ENCODE assay signal across 8 cellular contexts in the genomic region with DNA sequence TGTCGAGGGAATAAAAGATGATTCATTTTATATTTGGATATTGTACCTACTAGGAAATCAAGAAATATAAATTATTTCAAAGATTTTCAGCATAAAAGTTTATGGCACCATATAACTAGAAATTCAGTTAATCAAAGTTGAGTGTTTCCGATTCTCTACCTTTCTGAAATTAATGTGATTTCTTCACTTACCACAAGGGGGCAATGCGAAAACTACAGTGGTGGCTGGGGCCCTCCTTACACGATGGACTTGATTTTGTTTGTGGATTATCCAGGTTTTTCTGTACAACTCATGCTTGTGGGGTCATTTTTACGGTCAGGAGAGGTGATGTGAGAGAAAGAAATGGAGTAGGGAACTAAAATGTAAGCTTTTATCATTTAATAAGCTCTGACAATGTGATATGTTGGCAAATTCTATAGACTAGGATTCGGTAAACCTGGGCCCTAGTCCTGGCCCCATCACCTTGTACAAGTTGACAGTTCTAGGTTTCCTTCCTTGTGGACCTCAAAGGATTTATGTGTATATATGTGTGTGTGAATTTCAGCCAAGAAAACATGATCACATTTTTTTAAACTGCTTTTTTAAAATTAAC. TPM values are rescaled to one million over a fixed set of nuclear protein-coding genes. Genes with fewer than 3 reads are reported as not detected.
DNase-seq lines count a peak whose midpoint lies in the region; ATAC-seq, FAIRE-seq and TF ChIP-seq lines count a peak whose summit lies in the region.

No MANE protein-coding gene starts in this region.

- H3K27ac Mint-ChIP-seq in endothelial cell (ENCODE audit: unreplicated experiment) (no peak overlapping the region), type B pancreatic cell (no peak overlapping the region)

- TF ChIP-seq CTCF in A549 (IDR thresholded peaks at IDR 0.05) (peak; percentile 56), GM12874 (IDR thresholded peaks at IDR 0.05; ENCODE audit: insufficient read depth, low read depth, low read length) (peak; percentile 48; the same call in 1 of the 2 replicates), endothelial cell (IDR thresholded peaks at IDR 0.05; ENCODE audit: unreplicated experiment) (peak; percentile 90), type B pancreatic cell (conservative IDR thresholded peaks at IDR 0.05) (peak; percentile 76), tibial nerve (IDR thresholded peaks at IDR 0.05) (peak in 2 of 5 experiments; percentile 16 to 29)

- FAIRE-seq in A549 (lab: Jason Lieb, UNC), result no peak

- DNase-seq in A549 (ENCODE audit: low read depth in 1 of 2, low spot score in 1 of 2) (peak; percentile 5 to 32), NAMALWA (ENCODE audit: low spot score) (peak; percentile 57), endothelial cell (ENCODE audit: low spot score) (peak; percentile 5), type B pancreatic cell (ENCODE audit: extremely low spot score, unreplicated experiment) (no peak), tibial nerve (ENCODE audit: low spot score in 2 of 2) (no peak), COR-L47 (lab: John Stamatoyannopoulos, UW) (no peak)

- no peaks in the 10 kb centered on the region for H3K27me3 ChIP-seq in tibial nerve

- no peak overlapping the region for H3K4me2 ChIP-seq in A549

- H3K9me3 Mint-ChIP-seq in endothelial cell (ENCODE audit: unreplicated experiment) (peaks cover 5% of the 10 kb centered on the region), type B pancreatic cell (peaks cover 15% of the 10 kb centered on the region)

- H3K4me1 Mint-ChIP-seq in endothelial cell (ENCODE audit: unreplicated experiment) (no peaks in the 10 kb centered on the region), type B pancreatic cell (ENCODE audit: unreplicated experiment) (no peaks in the 10 kb centered on the region)

- ATAC-seq in A549 (peak in 1 of 2 experiments; percentile 87; a peak in 3 of 6 replicates), HG03097 (IDR thresholded peaks at IDR 0.05; ENCODE audit: low FRiP score, unreplicated experiment) (no peak)

- TF ChIP-seq POLR2A in A549 (IDR thresholded peaks at IDR 0.05; ENCODE audit: low read length), result no peak
- no peak for TF ChIP-seq POLR2A in tibial nerve (IDR thresholded peaks at IDR 0.05)

- H3K4me1 ChIP-seq in A549, result no peaks in the 10 kb centered on the region
- no peaks in the 10 kb centered on the region for H3K4me1 ChIP-seq in tibial nerve

- no peak overlapping the region for H3K4me3 ChIP-seq in A549
- H3K4me3 ChIP-seq in tibial nerve, result no peak overlapping the region

- H3K4me3 Mint-ChIP-seq in endothelial cell (ENCODE audit: unreplicated experiment) (no peak overlapping the region), type B pancreatic cell (no peak overlapping the region)

- 20% methylated on average over 6 of the region's 6 CpGs for WGBS in A549 (ENCODE audit: missing lambda C conversion rate)
- 58 to 60% methylated on average over 6 of the region's 6 CpGs for WGBS in tibial nerve, 2 donors

- no peak for TF ChIP-seq EP300 in A549 (IDR thresholded peaks at IDR 0.05)
- TF ChIP-seq EP300 in tibial nerve (IDR thresholded peaks at IDR 0.05), result no peak

- peak; percentile 31 to 43; a peak in 3 of 5 replicates for TF ChIP-seq RAD21 in A549 (conservative IDR thresholded peaks at IDR 0.05 in 1 of 2, IDR thresholded peaks at IDR 0.05 in 1 of 2)

- H3K36me3 Mint-ChIP-seq in endothelial cell (ENCODE audit: low read depth, unreplicated experiment), result no peaks in the 10 kb centered on the region
- no peaks in the 10 kb centered on the region for H3K36me3 Mint-ChIP-seq in type B pancreatic cell

- CTCF ChIA-PET in A549 (lab: Yijun Ruan, JAX), result interaction anchor here (0.6 to 4.1 kb wide), 6 partner anchors 9 to 191 kb away, joined by 3 to 14 read pairs (median 5); no protein-coding TSS in a partner anchor

- no peaks in the 10 kb centered on the region for H3K9me3 ChIP-seq in A549
- H3K9me3 ChIP-seq in tibial nerve, result peaks cover 0 to 7% (median 0%) of the 10 kb centered on the region in 4 donors

- H3K27me3 Mint-ChIP-seq in endothelial cell (ENCODE audit: unreplicated experiment) (no peaks in the 10 kb centered on the region), type B pancreatic cell (no peaks in the 10 kb centered on the region)

- no peaks in the 10 kb centered on the region for H3K36me3 ChIP-seq in tibial nerve

- H3K27ac ChIP-seq in A549 (no peak overlapping the region), tibial nerve (no peak overlapping the region)

- POLR2A ChIA-PET in A549 (lab: Yijun Ruan, JAX), result no interaction called here

TF ChIP-seq in A549, 52 proteins besides CTCF, POLR2A, EP300 and RAD21:
- TF ChIP-seq RCOR1 (IDR thresholded peaks at IDR 0.05; ENCODE audit: low read depth, low read length), result no peak
- TF ChIP-seq, protein P1, sequence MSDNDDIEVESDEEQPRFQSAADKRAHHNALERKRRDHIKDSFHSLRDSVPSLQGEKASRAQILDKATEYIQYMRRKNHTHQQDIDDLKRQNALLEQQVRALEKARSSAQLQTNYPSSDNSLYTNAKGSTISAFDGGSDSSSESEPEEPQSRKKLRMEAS (IDR thresholded peaks at IDR 0.05), result no peak
- peak; percentile 30; the same call in 1 of the 3 replicates for TF ChIP-seq SMC3 (IDR thresholded peaks at IDR 0.05)

RNA-seq across cellular contexts. Expression of a gene that starts 47.6 kb away (rescaled TPM):
- polyA plus RNA-seq in A549 (2011; rRNA removed) (not detected in 2 replicates), A549 (2017; fragmentation: RNase III; extraction: RNeasy Plus Mini Kit Qiagen cat#74134 plus additional on column Dnase treatment) (not detected in 3 replicates)
- not detected in 2 replicates for polyA plus RNA-seq in A549 (2012; cell fraction: cytosol; rRNA removed)
- not detected in 2 replicates for polyA plus RNA-seq in A549 (2012; cell fraction: nucleus; rRNA removed)
- not detected in 2 replicates for polyA minus RNA-seq in A549 (2011; rRNA and poly(A)+ RNA removed)
- total RNA-seq in endothelial cell (ENCODE audit: unreplicated experiment) (not detected), type B pancreatic cell (ENCODE audit: low replicate concordance) (2.1 and 2.8 TPM in 2 replicates), tibial nerve (not detected)

RNA-seq across cellular contexts. Expression of a gene that starts 58.5 kb away (rescaled TPM):
- polyA plus RNA-seq in A549 (2011; rRNA removed) (15.9 and 23.9 TPM in 2 replicates), A549 (2017; fragmentation: RNase III; extraction: RNeasy Plus Mini Kit Qiagen cat#74134 plus additional on column Dnase treatment) (25.1 to 29.1 TPM (median 27.8 TPM) in 3 replicates)
- polyA plus RNA-seq in A549 (2012; cell fraction: cytosol; rRNA removed), result 10.7 and 11.3 TPM in 2 replicates
- polyA plus RNA-seq in A549 (2012; cell fraction: nucleus; rRNA removed), result 2.4 and 6.1 TPM in 2 replicates
- polyA minus RNA-seq in A549 (2011; rRNA and poly(A)+ RNA removed), result 9.1 and 10.5 TPM in 2 replicates
- total RNA-seq in endothelial cell (ENCODE audit: unreplicated experiment) (6.2 TPM), type B pancreatic cell (ENCODE audit: low replicate concordance) (8.2 and 25.2 TPM in 2 replicates), tibial nerve (not detected)

Comparison
In these comparisons a context has a peak if more than half of its experiments do, and no peak if none do; other contexts are left out.
1. DNase-seq: peak in A549 (2 of 2), NAMALWA (single experiment) and endothelial cell (single experiment); none in type B pancreatic cell (single experiment), tibial nerve (0 of 2) and COR-L47 (single experiment).